Comparison of ENCODE assay signal across 35 cellular contexts in genomic region chr3:186467969-186468368, GRCh38.
"Had no signal": no experiment of that assay in that cellular context is flagged by ENCODE, and none has a peak within 500 bp of the region (broad histone marks: within the 10 kb centered on the region; RNA-seq: fewer than 3 reads in every experiment).

No MANE protein-coding gene starts in this region.

- H3K36me3 ChIP-seq: brain microvascular endothelial cell had no signal

- H3K9me3 Mint-ChIP-seq: activated CD4-positive, alpha-beta memory T cell treated with anti-CD3 and anti-CD28 coated beads, Interleukin-2, amount 10 ng/mL, durations not matched to agents 7 days and 5 days; activated naive CD4-positive, alpha-beta T cell treated with anti-CD3 and anti-CD28 coated beads, Interleukin-2, amount 10 ng/mL, durations not matched to agents 7 days and 5 days; activated naive CD8-positive, alpha-beta T cell treated with anti-CD3 and anti-CD28 coated beads, Interleukin-2, amount 50 U/mL, for 24 hours; central memory CD8-positive, alpha-beta T cell had no signal

- H3K27ac Mint-ChIP-seq: activated CD4-positive, alpha-beta memory T cell treated with anti-CD3 and anti-CD28 coated beads, Interleukin-2, amount 10 ng/mL, durations not matched to agents 7 days and 5 days; activated CD8-positive, alpha-beta memory T cell treated with anti-CD3 and anti-CD28 coated beads, Interleukin-2, amount 10 ng/mL, durations not matched to agents 7 days and 5 days; activated naive CD4-positive, alpha-beta T cell treated with anti-CD3 and anti-CD28 coated beads, Interleukin-2, amount 10 ng/mL, durations not matched to agents 7 days and 5 days; activated naive CD8-positive, alpha-beta T cell; activated naive CD8-positive, alpha-beta T cell treated with anti-CD3 and anti-CD28 coated beads, Interleukin-2, amount 50 U/mL, for 24 hours had no signal

- H3K36me3 Mint-ChIP-seq: activated CD8-positive, alpha-beta memory T cell treated with anti-CD3 and anti-CD28 coated beads, Interleukin-2, amount 10 ng/mL, durations not matched to agents 7 days and 5 days; activated naive CD4-positive, alpha-beta T cell treated with anti-CD3 and anti-CD28 coated beads, Interleukin-2, amount 10 ng/mL, durations not matched to agents 7 days and 5 days; activated naive CD8-positive, alpha-beta T cell had no signal

- H3K4me3 ChIP-seq: PC-9 had no signal

- H3K9ac ChIP-seq: KMS-11 had no signal

- H3K27ac ChIP-seq: brain microvascular endothelial cell, KMS-11, PC-9, VCaP had no signal

- H3K4me3 Mint-ChIP-seq: activated CD4-positive, alpha-beta memory T cell treated with anti-CD3 and anti-CD28 coated beads, Interleukin-2, amount 10 ng/mL, durations not matched to agents 7 days and 5 days; activated CD8-positive, alpha-beta memory T cell treated with anti-CD3 and anti-CD28 coated beads, Interleukin-2, amount 10 ng/mL, durations not matched to agents 7 days and 5 days; activated naive CD4-positive, alpha-beta T cell treated with anti-CD3 and anti-CD28 coated beads, Interleukin-2, amount 10 ng/mL, durations not matched to agents 7 days and 5 days; activated naive CD8-positive, alpha-beta T cell; activated naive CD8-positive, alpha-beta T cell treated with anti-CD3 and anti-CD28 coated beads, Interleukin-2, amount 50 U/mL, for 24 hours; central memory CD8-positive, alpha-beta T cell had no signal

- H3K4me1 Mint-ChIP-seq: activated CD4-positive, alpha-beta memory T cell treated with anti-CD3 and anti-CD28 coated beads, Interleukin-2, amount 10 ng/mL, durations not matched to agents 7 days and 5 days; activated CD8-positive, alpha-beta memory T cell treated with anti-CD3 and anti-CD28 coated beads, Interleukin-2, amount 10 ng/mL, durations not matched to agents 7 days and 5 days; activated naive CD4-positive, alpha-beta T cell treated with anti-CD3 and anti-CD28 coated beads, Interleukin-2, amount 10 ng/mL, durations not matched to agents 7 days and 5 days; activated naive CD8-positive, alpha-beta T cell treated with anti-CD3 and anti-CD28 coated beads, Interleukin-2, amount 50 U/mL, for 24 hours had no signal

- H3K27me3 Mint-ChIP-seq: activated CD4-positive, alpha-beta memory T cell treated with anti-CD3 and anti-CD28 coated beads, Interleukin-2, amount 10 ng/mL, durations not matched to agents 7 days and 5 days; activated naive CD8-positive, alpha-beta T cell; activated naive CD8-positive, alpha-beta T cell treated with anti-CD3 and anti-CD28 coated beads, Interleukin-2, amount 50 U/mL, for 24 hours had no signal

- DNase-seq: activated CD4-positive, alpha-beta memory T cell treated with anti-CD3 and anti-CD28 coated beads, Interleukin-2, amount 10 ng/mL, durations not matched to agents 7 days and 5 days; activated CD4-positive, alpha-beta T cell treated with anti-CD3 and anti-CD28 coated beads for 1 hour; activated CD4-positive, alpha-beta T cell treated with anti-CD3 and anti-CD28 coated beads for 48 hours; activated CD4-positive, CD25-positive, alpha-beta regulatory T cell; activated CD8-positive, alpha-beta memory T cell treated with anti-CD3 and anti-CD28 coated beads for 24 hours; activated CD8-positive, alpha-beta memory T cell treated with anti-CD3 and anti-CD28 coated beads, Interleukin-2, amount 10 ng/mL, durations not matched to agents 7 days and 5 days; activated CD8-positive, alpha-beta memory T cell treated with anti-CD3 and anti-CD28 coated beads, Interleukin-2, amount 50 U/mL, for 48 hours; activated effector memory CD4-positive, alpha-beta T cell treated with Interleukin-2 at 50 U/mL for 16 hours; activated naive CD4-positive, alpha-beta T cell treated with anti-CD3 and anti-CD28 coated beads, Interleukin-2, amount 10 ng/mL, durations not matched to agents 7 days and 5 days; activated naive CD8-positive, alpha-beta T cell treated with anti-CD3 and anti-CD28 coated beads, Interleukin-2, amount 50 U/mL, for 24 hours; activated T-cell treated with anti-CD3 and anti-CD28 coated beads, Interleukin-2, amount 50 U/mL, for 48 hours; aorta; brain microvascular endothelial cell; MM.1S; MV-4-11; NCI-H1092; NCI-H146; NCI-H187 treated with DMSO at 0.1 percent for 48 hours; NCI-H2081; NCI-H2171 treated with DMSO at 0.1 percent for 48 hours; NCI-H2227 treated with DMSO at 0.1 percent for 48 hours; NCI-H446; NCI-H510A treated with DMSO at 0.1 percent for 48 hours; NCI-H69; NK-92 treated with Interleukin-12 subunit alpha and Interleukin-12 subunit beta, amount 100 ng/mL, for 24 hours; PC-9; Right ventricle myocardium superior; SW 1271; T-helper 1 cell; T-helper 2 cell; T-helper 9 cell had no signal
